ENCODE assay signal across 11 cellular contexts in genomic region chr13:30895773-30896172, GRCh38. TPM values are rescaled to one million over a fixed set of nuclear protein-coding genes. Genes with fewer than 3 reads are reported as not detected.
DNase-seq lines count a peak whose midpoint lies in the region; ATAC-seq and TF ChIP-seq lines count a peak whose summit lies in the region.
"Had no signal": no experiment of that assay in that cellular context is flagged by ENCODE, and none has a peak within 500 bp of the region (broad histone marks: within the 10 kb centered on the region; RNA-seq: fewer than 3 reads in every experiment).

No MANE protein-coding gene starts in this region.

- H3K4me1 ChIP-seq in left lung (peaks cover 0 to 5% of the 10 kb centered on the region in 2 donors), suprapubic skin (peaks cover 21% of the 10 kb centered on the region)

- peak; percentile 39 for ATAC-seq in left lung
- no peak for ATAC-seq in activated CD4-positive, alpha-beta T cell treated with anti-CD3 and anti-CD28 coated beads for 36 hours

- H3K27ac Mint-ChIP-seq in activated CD4-positive, alpha-beta T cell treated with anti-CD3 and anti-CD28 coated beads for 36 hours, result no peak overlapping the region

- TF ChIP-seq EP300 in suprapubic skin (IDR thresholded peaks at IDR 0.05), result no peak

- no peak overlapping the region for H3K27ac ChIP-seq in left lung
- H3K27ac ChIP-seq in suprapubic skin, result peak overlapping the region; percentile 81
- no peak overlapping the region for H3K27ac ChIP-seq in WERI-Rb-1

- TF ChIP-seq CTCF in left lung (IDR thresholded peaks at IDR 0.05) (no peak), suprapubic skin (IDR thresholded peaks at IDR 0.05) (no peak), WERI-Rb-1 (IDR thresholded peaks at IDR 0.05; ENCODE audit: low read depth, low read length) (no peak)

- intact Hi-C loops in left lung (cut with DNase I), result no loop called here
- intact Hi-C loops in activated CD4-positive, alpha-beta T cell treated with anti-CD3 and anti-CD28 coated beads for 36 hours (cut with DNase I, micrococcal nuclease), result no loop called here

- no peaks in the 10 kb centered on the region for H3K27me3 ChIP-seq in left lung
- peaks cover 4% of the 10 kb centered on the region for H3K27me3 ChIP-seq in suprapubic skin
- H3K27me3 ChIP-seq in WERI-Rb-1 (ENCODE audit: insufficient read depth, low read depth, severe bottlenecking), result no peaks in the 10 kb centered on the region

- H3K9me3 Mint-ChIP-seq in activated CD4-positive, alpha-beta T cell treated with anti-CD3 and anti-CD28 coated beads for 36 hours (ENCODE audit: low read depth), result no peaks in the 10 kb centered on the region

- no peaks in the 10 kb centered on the region for H3K36me3 Mint-ChIP-seq in activated CD4-positive, alpha-beta T cell treated with anti-CD3 and anti-CD28 coated beads for 36 hours (ENCODE audit: low read depth)

- CTCF ChIA-PET in activated CD4-positive, alpha-beta T cell treated with anti-CD3 and anti-CD28 coated beads for 36 hours (lab: Charles Lee), result interaction anchor here (0.8 kb wide), 1 partner anchor 125 kb away, joined by 4 read pairs; no protein-coding TSS in a partner anchor

- H3K36me3 ChIP-seq in left lung (no peaks in the 10 kb centered on the region), suprapubic skin (no peaks in the 10 kb centered on the region), WERI-Rb-1 (no peaks in the 10 kb centered on the region)

- H3K27me3 Mint-ChIP-seq in activated CD4-positive, alpha-beta T cell treated with anti-CD3 and anti-CD28 coated beads for 36 hours, result peaks cover 27% of the 10 kb centered on the region

- DNase-seq in HT1080 (ENCODE audit: low read depth), result peak; percentile 56
- DNase-seq in dermis microvascular lymphatic vessel endothelial cell (ENCODE audit: low read depth in 2 of 2), result peak; percentile 71 to 79
- no peak for DNase-seq in left lung
- DNase-seq in suprapubic skin (ENCODE audit: low spot score in 2 of 2), result peak in 1 of 2 donors; percentile 89
- no peak for DNase-seq in WERI-Rb-1
- no peak for DNase-seq in activated CD4-positive, alpha-beta T cell treated with anti-CD3 and anti-CD28 coated beads for 36 hours
- DNase-seq in SHP77 treated with DMSO at 0.1 percent for 48 hours (lab: John Stamatoyannopoulos, UW), result no peak
- no peak for DNase-seq in stimulated activated CD4-positive, alpha-beta T cell treated with anti-CD3 and anti-CD28 coated beads, Interleukin-2, amount 100 ng/mL, for 24 hours
- DNase-seq: stimulated activated CD4-positive, alpha-beta T cell treated with anti-CD3 and anti-CD28 coated beads, Interleukin-4, amount 100 ng/mL, for 4 hours; T-helper 9 cell had no signal

- 62% methylated on average over 4 of the region's 4 CpGs for WGBS in suprapubic skin

- H3K4me3 Mint-ChIP-seq in activated CD4-positive, alpha-beta T cell treated with anti-CD3 and anti-CD28 coated beads for 36 hours, result no peak overlapping the region

- POLR2A ChIA-PET in activated CD4-positive, alpha-beta T cell treated with anti-CD3 and anti-CD28 coated beads for 36 hours (lab: Charles Lee), result no interaction called here

- TF ChIP-seq POLR2A in suprapubic skin (IDR thresholded peaks at IDR 0.05), result no peak

- peaks cover 8% of the 10 kb centered on the region for H3K4me1 Mint-ChIP-seq in activated CD4-positive, alpha-beta T cell treated with anti-CD3 and anti-CD28 coated beads for 36 hours

- no peaks in the 10 kb centered on the region for H3K9me3 ChIP-seq in left lung
- no peaks in the 10 kb centered on the region for H3K9me3 ChIP-seq in suprapubic skin
- H3K9me3 ChIP-seq in WERI-Rb-1 (ENCODE audit: severe bottlenecking), result no peaks in the 10 kb centered on the region

- H3K4me3 ChIP-seq in left lung (no peak overlapping the region), suprapubic skin (no peak overlapping the region), WERI-Rb-1 (ENCODE audit: low read depth, low read length) (no peak overlapping the region)

RNA-seq across cellular contexts. Expression of gene MEDAG, which starts 10.3 kb away (rescaled TPM):
- not detected in 2 replicates for total RNA-seq in HT1080 (2014; rRNA removed; shearing (Covaris generic))
- polyA plus RNA-seq in HT1080 (2015; cell fraction: cytosol; rRNA removed), result not detected in 2 replicates
- not detected in 2 replicates for polyA plus RNA-seq in HT1080 (2015; cell fraction: nucleus; rRNA removed)
- 28.0 and 110 TPM in 2 replicates for total RNA-seq in dermis microvascular lymphatic vessel endothelial cell
- total RNA-seq in left lung, result 10 to 100 TPM; 10.6 to 16.5 TPM
- 10 to 100 TPM; 10.3 to 15.9 (median 14.8) TPM for total RNA-seq in suprapubic skin
- total RNA-seq in activated CD4-positive, alpha-beta T cell treated with anti-CD3 and anti-CD28 coated beads for 36 hours, result not detected

RNA-seq across cellular contexts. Expression of gene TEX26, which starts 36.7 kb away (rescaled TPM):
- total RNA-seq in HT1080 (2014; rRNA removed; shearing (Covaris generic)), result not detected in 2 replicates
- polyA plus RNA-seq in HT1080 (2015; cell fraction: cytosol; rRNA removed), result not detected in 2 replicates
- not detected in 2 replicates for polyA plus RNA-seq in HT1080 (2015; cell fraction: nucleus; rRNA removed)
- total RNA-seq in dermis microvascular lymphatic vessel endothelial cell (not detected in 2 replicates), left lung (under 1 TPM in 1 of 2 donors, not detected in 1; 0.47 TPM), suprapubic skin (not detected)
- total RNA-seq in activated CD4-positive, alpha-beta T cell treated with anti-CD3 and anti-CD28 coated beads for 36 hours, result not detected
- total RNA-seq: liver had no signal

Comparison
In these comparisons a context has a peak if more than half of its experiments do, and no peak if none do; other contexts are left out.
1. DNase-seq: peak in HT1080 (single experiment) and dermis microvascular lymphatic vessel endothelial cell (2 of 2); none in left lung (0 of 2), WERI-Rb-1 (single experiment), activated CD4-positive, alpha-beta T cell treated with anti-CD3 and anti-CD28 coated beads for 36 hours (single experiment), SHP77 treated with DMSO at 0.1 percent for 48 hours (single experiment) and stimulated activated CD4-positive, alpha-beta T cell treated with anti-CD3 and anti-CD28 coated beads, Interleukin-2, amount 100 ng/mL, for 24 hours (0 of 2).
2. RNA of gene MEDAG, which starts 10.3 kb away (total RNA-seq): 28.0 to 110 TPM in dermis microvascular lymphatic vessel endothelial cell, 10.6 to 16.5 TPM in left lung and 10.3 to 15.9 TPM in suprapubic skin; not detected in activated CD4-positive, alpha-beta T cell treated with anti-CD3 and anti-CD28 coated beads for 36 hours and not detected in HT1080; every median in the first group is over 10 times any median in the second.